33 cellular contexts compared by ENCODE assay signal in genomic region chr2:43880952-43881351, GRCh38. TPM values are rescaled to one million over a fixed set of nuclear protein-coding genes. Genes with fewer than 3 reads are reported as not detected.
"Had no signal": no experiment of that assay in that cellular context is flagged by ENCODE, and none has a peak within 500 bp of the region (broad histone marks: within the 10 kb centered on the region; RNA-seq: fewer than 3 reads in every experiment).

No MANE protein-coding gene starts in this region.

- FAIRE-seq: colon, endometrium, frontal cortex had no signal

- H3K4me3 Mint-ChIP-seq: dendritic cell treated with granulocyte-macrophage colony-stimulating factor and Interleukin-4, amounts not matched to agents 40 ng/mL and 50 ng/mL, for 4 days; mesothelial cell of epicardium; nephron; stimulated activated naive B cell treated with anti-CD40 and anti-IgM and Interleukin-4, amounts not matched to agents 10 μg/mL and 1 μg/mL and 100 μg/mL, for 72 hours; stimulated activated naive CD8-positive, alpha-beta T cell treated with anti-CD3 and anti-CD28 coated beads, Interleukin-15, amount 100 ng/mL, for 72 hours had no signal

- H3K4me1 ChIP-seq: psoas muscle, tibial nerve had no signal

- H3K4me1 Mint-ChIP-seq: mesothelial cell of epicardium, nephron had no signal

- H3K9ac ChIP-seq: parathyroid adenoma had no signal

- H3K9me3 Mint-ChIP-seq: dendritic cell treated with granulocyte-macrophage colony-stimulating factor and Interleukin-4, amounts not matched to agents 40 ng/mL and 50 ng/mL, for 4 days; mesothelial cell of epicardium; nephron; stimulated activated naive B cell treated with anti-CD40 and anti-IgM and Interleukin-4, amounts not matched to agents 10 μg/mL and 1 μg/mL and 100 μg/mL, for 72 hours; stimulated activated naive CD8-positive, alpha-beta T cell treated with anti-CD3 and anti-CD28 coated beads, Interleukin-15, amount 100 ng/mL, for 72 hours had no signal

- H3K27me3 ChIP-seq: testis, tibial nerve, upper lobe of right lung, vagina had no signal

- DNase-seq: effector CD8-positive, alpha-beta T cell; heart left ventricle; hippocampal formation; left colon; psoas muscle; retina; spleen; stimulated activated CD4-positive, alpha-beta T cell treated with anti-CD3 and anti-CD28 coated beads, Interleukin-15, amount 100 ng/mL, for 24 hours; stimulated activated CD4-positive, alpha-beta T cell treated with anti-CD3 and anti-CD28 coated beads, Interleukin-1b, Interleukin-23, amount 100 ng/mL, for 48 hours; stimulated activated CD4-positive, alpha-beta T cell treated with anti-CD3 and anti-CD28 coated beads, Interleukin-4, amount 100 ng/mL, for 4 hours; stimulated activated naive B cell treated with anti-CD40 and anti-IgM and Interleukin-4, amounts not matched to agents 10 μg/mL and 1 μg/mL and 100 μg/mL, for 72 hours; stimulated activated naive CD8-positive, alpha-beta T cell treated with anti-CD3 and anti-CD28 coated beads, Interleukin-15, amount 100 ng/mL, for 72 hours; testis; upper lobe of right lung had no signal

- H3K27ac ChIP-seq: heart left ventricle, parathyroid adenoma, psoas muscle, spleen, testis, tibial nerve, upper lobe of right lung, vagina had no signal

- H3K79me2 ChIP-seq: parathyroid adenoma had no signal

- H3K36me3 Mint-ChIP-seq: mesothelial cell of epicardium had no signal

- H2AFZ ChIP-seq: parathyroid adenoma had no signal

- H3K4me3 ChIP-seq: heart left ventricle, psoas muscle, spleen, testis, tibial nerve, upper lobe of right lung, vagina had no signal

- H3K36me3 ChIP-seq: upper lobe of right lung, vagina had no signal

- ATAC-seq: heart left ventricle; psoas muscle; sciatic nerve; stimulated activated naive B cell treated with anti-CD40 and anti-IgM and Interleukin-4, amounts not matched to agents 10 μg/mL and 1 μg/mL and 100 μg/mL, for 72 hours; stimulated activated naive CD8-positive, alpha-beta T cell treated with anti-CD3 and anti-CD28 coated beads, Interleukin-15, amount 100 ng/mL, for 72 hours had no signal

- H3K27ac Mint-ChIP-seq: dendritic cell treated with granulocyte-macrophage colony-stimulating factor and Interleukin-4, amounts not matched to agents 40 ng/mL and 50 ng/mL, for 4 days; mesothelial cell of epicardium; nephron; stimulated activated naive B cell treated with anti-CD40 and anti-IgM and Interleukin-4, amounts not matched to agents 10 μg/mL and 1 μg/mL and 100 μg/mL, for 72 hours had no signal

- H3K9me3 ChIP-seq: heart left ventricle, psoas muscle, spleen, testis, tibial nerve, upper lobe of right lung, vagina had no signal

RNA-seq across cellular contexts. Expression of gene ABCG8, which starts 42.2 kb away (rescaled TPM):
- total RNA-seq: esophagus mucosa, fibroblast of lung, glomerular endothelial cell, kidney epithelial cell, lower leg skin, mesothelial cell of epicardium, myocyte, psoas muscle, sciatic nerve, tibial nerve, upper lobe of right lung, vagina had no signal
- polyA plus RNA-seq: fibroblast of lung, heart left ventricle had no signal

RNA-seq across cellular contexts. Expression of gene ABCG5, which starts 42.3 kb away (rescaled TPM):
- total RNA-seq: esophagus mucosa, fibroblast of lung, frontal cortex, glomerular endothelial cell, heart left ventricle, kidney epithelial cell, lower leg skin, mesothelial cell of epicardium, myocyte, omental fat pad, psoas muscle, sciatic nerve, skeletal muscle tissue, subcutaneous adipose tissue, testis, tibial nerve, upper lobe of right lung, vagina had no signal
- polyA plus RNA-seq: fibroblast of lung, heart left ventricle had no signal
